In genomic region chr12:63862187-63863107, GRCh38 we compare ENCODE assay signal across 1 cellular context.
A peak's percentile ranks its signal among the peaks of the same experiment; 100 is the strongest.
TF ChIP-seq lines count a peak whose summit lies in the region.

No MANE protein-coding gene starts in this region.

TF ChIP-seq in A549, 52 proteins besides CTCF, POLR2A, EP300 and RAD21 (continued from another document):
- TF ChIP-seq CHD4 (IDR thresholded peaks at IDR 0.05; ENCODE audit: borderline replicate concordance) (no peak), FOSL2 (IDR thresholded peaks at IDR 0.05) (peak; percentile 58; the same call in 1 of the 2 replicates), FOSL2 (CRISPR knock-in tag; IDR thresholded peaks at IDR 0.05) (peak; percentile 78), ESRRA (IDR thresholded peaks at IDR 0.05; ENCODE audit: borderline replicate concordance, low read length) (peak; percentile 90; the same call in 1 of the 2 replicates), MAX (IDR thresholded peaks at IDR 0.05) (peak; percentile 77), EHMT2 (IDR thresholded peaks at IDR 0.05; ENCODE audit: low read depth) (no peak), GATA3 (IDR thresholded peaks at IDR 0.05; ENCODE audit: borderline replicate concordance) (peak; percentile 96), JUN (IDR thresholded peaks at IDR 0.05) (peak; percentile 88 to 92), PBX3 (IDR thresholded peaks at IDR 0.05) (0 out of 2 replicates have a peak, but pooled peaks have one; percentile 75)
